In the genomic region with DNA sequence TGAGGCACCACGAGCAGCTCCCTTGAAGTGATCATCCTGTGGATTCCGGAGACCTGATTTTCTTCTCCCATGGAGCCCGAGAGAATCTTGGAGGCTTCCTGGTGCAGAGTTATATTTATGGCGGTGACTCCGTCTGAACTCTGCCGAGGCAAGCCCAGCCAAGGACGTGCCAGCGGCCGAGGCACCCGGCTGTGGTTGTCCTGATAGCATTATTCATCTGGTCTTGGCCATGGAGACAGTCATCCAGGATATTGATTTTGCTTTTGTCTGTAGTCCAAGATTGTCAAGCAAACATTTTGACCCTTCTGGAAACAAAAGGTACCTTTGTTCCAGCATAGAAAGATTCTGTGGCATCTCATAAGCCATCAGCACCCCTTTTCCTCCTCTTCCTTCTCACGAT, we compare ENCODE assay signal across 19 cellular contexts.
"Had no signal": no experiment of that assay in that cellular context is flagged by ENCODE, and none has a peak within 500 bp of the region (broad histone marks: within the 10 kb centered on the region; RNA-seq: fewer than 3 reads in every experiment).

No MANE protein-coding gene starts in this region.

- H3K4me3 ChIP-seq: stomach, testis had no signal

- H3K27me3 ChIP-seq: stomach, testis had no signal

- H3K4me3 Mint-ChIP-seq: activated T-helper 1 cell treated with anti-CD3 and anti-CD28 coated beads, Interleukin-12 subunit alpha, Interleukin-12 subunit beta, Interleukin-2, Interleukin-4 antibody, amounts not matched to agents 30 ng/mL and 10 ng/mL and 1 ng/mL, durations not matched to agents 14 hours and 24 hours and 36 hours; effector memory CD8-positive, alpha-beta T cell; memory B cell; natural killer cell treated with Interleukin-12 subunit alpha and Interleukin-12 subunit beta and Interleukin-15 and Interleukin-18, amount 100 ng/mL, for 72 hours; T-cell had no signal

- H3K27me3 Mint-ChIP-seq: memory B cell had no signal

- H3K36me3 Mint-ChIP-seq: natural killer cell treated with Interleukin-12 subunit alpha and Interleukin-12 subunit beta and Interleukin-15 and Interleukin-18, amount 100 ng/mL, for 72 hours; T-cell had no signal

- H3K27ac ChIP-seq: epithelial cell of prostate, stomach, testis had no signal

- DNase-seq: activated CD4-positive, alpha-beta T cell treated with anti-CD3 and anti-CD28 coated beads, Interleukin-2, amount 50 U/mL, for 1 hour; activated CD8-positive, alpha-beta memory T cell treated with anti-CD3 and anti-CD28 coated beads for 24 hours; activated naive CD4-positive, alpha-beta T cell; activated naive CD8-positive, alpha-beta T cell treated with anti-CD3 and anti-CD28 coated beads, Interleukin-2, amount 10 ng/mL, durations not matched to agents 7 days and 5 days; anterior cingulate cortex; dermis blood vessel endothelial cell; effector memory CD8-positive, alpha-beta T cell; foreskin melanocyte; stimulated activated CD4-positive, alpha-beta T cell treated with anti-CD3 and anti-CD28 coated beads, Interleukin-1b, Interleukin-23, amount 100 ng/mL, for 48 hours; stomach; T-cell; T-helper 9 cell; testis had no signal

- ATAC-seq: activated CD4-positive, CD25-positive, alpha-beta regulatory T cell treated with anti-CD3 and anti-CD28 coated beads, Interleukin-2, amount 50 U/mL, for 24 hours; effector memory CD8-positive, alpha-beta T cell; natural killer cell treated with Interleukin-12 subunit alpha and Interleukin-12 subunit beta and Interleukin-15 and Interleukin-18, amount 100 ng/mL, for 72 hours; sciatic nerve; T-cell had no signal

- H3K36me3 ChIP-seq: stomach had no signal

- H3K9me3 Mint-ChIP-seq: activated naive CD8-positive, alpha-beta T cell treated with anti-CD3 and anti-CD28 coated beads, Interleukin-2, amount 10 ng/mL, durations not matched to agents 7 days and 5 days; activated T-helper 1 cell treated with anti-CD3 and anti-CD28 coated beads, Interleukin-12 subunit alpha, Interleukin-12 subunit beta, Interleukin-2, Interleukin-4 antibody, amounts not matched to agents 30 ng/mL and 10 ng/mL and 1 ng/mL, durations not matched to agents 14 hours and 24 hours and 36 hours; effector memory CD8-positive, alpha-beta T cell; memory B cell; natural killer cell treated with Interleukin-12 subunit alpha and Interleukin-12 subunit beta and Interleukin-15 and Interleukin-18, amount 100 ng/mL, for 72 hours; T-cell had no signal

- H3K27ac Mint-ChIP-seq: activated T-helper 1 cell treated with anti-CD3 and anti-CD28 coated beads, Interleukin-12 subunit alpha, Interleukin-12 subunit beta, Interleukin-2, Interleukin-4 antibody, amounts not matched to agents 30 ng/mL and 10 ng/mL and 1 ng/mL, durations not matched to agents 14 hours and 24 hours and 36 hours; effector memory CD8-positive, alpha-beta T cell; memory B cell; natural killer cell treated with Interleukin-12 subunit alpha and Interleukin-12 subunit beta and Interleukin-15 and Interleukin-18, amount 100 ng/mL, for 72 hours; T-cell had no signal

- H3K9me3 ChIP-seq: stomach, testis had no signal
